In the genomic region with DNA sequence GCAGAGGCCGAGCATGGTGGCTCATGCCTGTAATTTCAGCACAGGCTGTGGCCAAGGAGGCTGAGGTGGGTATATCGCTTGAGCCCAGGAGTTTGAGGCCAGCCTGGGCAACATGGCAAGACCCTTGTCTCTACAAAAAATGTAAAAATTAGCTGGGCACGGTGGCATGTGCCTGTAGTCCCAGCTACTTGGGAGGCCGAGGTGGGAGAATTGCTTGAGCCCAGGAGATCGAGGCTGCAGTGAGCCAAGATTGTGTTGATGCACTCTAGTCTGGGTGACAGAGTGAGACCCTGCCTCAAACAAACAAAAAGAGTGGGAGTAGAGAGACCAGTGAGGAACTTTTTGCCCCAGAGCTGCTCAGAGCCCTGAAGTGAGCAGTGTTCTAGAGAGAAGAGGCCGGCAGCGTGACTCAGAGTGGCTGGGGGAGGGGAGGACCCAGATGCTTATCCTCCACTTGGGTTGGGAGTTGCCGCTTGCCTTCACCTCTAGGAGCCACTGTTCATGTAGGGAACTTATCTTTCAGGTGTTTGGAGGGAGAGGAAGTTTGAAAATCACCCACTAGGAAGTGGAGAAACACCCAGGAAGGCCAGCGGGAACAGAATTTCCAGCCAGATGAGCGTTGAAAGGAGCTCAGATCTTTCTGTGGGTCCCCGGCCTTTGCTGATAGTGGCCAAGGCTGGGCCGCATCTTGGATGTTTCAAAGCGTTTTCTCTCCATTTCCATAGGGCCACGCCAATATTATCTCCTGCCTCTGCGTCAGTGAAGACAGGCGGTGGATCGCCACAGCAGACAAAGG, we compare ENCODE assay signal across 14 cellular contexts. TPM values are rescaled to one million over a fixed set of nuclear protein-coding genes. Genes with fewer than 3 reads are reported as not detected.
DNase-seq lines count a peak whose midpoint lies in the region; ATAC-seq and TF ChIP-seq lines count a peak whose summit lies in the region.
"Had no signal": no experiment of that assay in that cellular context is flagged by ENCODE, and none has a peak within 500 bp of the region (broad histone marks: within the 10 kb centered on the region; RNA-seq: fewer than 3 reads in every experiment).

No MANE protein-coding gene starts in this region.

- H3K27ac ChIP-seq in HCT116 (ENCODE audit: low read depth, low read length) (no peak overlapping the region), PC-3 (ENCODE audit: low read length) (no peak overlapping the region), endodermal cell (ENCODE audit: low read depth, low read length) (no peak overlapping the region)
- H3K27ac ChIP-seq: heart right ventricle, HL-60 had no signal

- no peak for TF ChIP-seq POLR2A in HCT116 (IDR thresholded peaks at IDR 0.05; ENCODE audit: borderline replicate concordance, extremely low read depth, insufficient read depth, insufficient read length)

- no peaks in the 10 kb centered on the region for H3K27me3 ChIP-seq in HCT116 (ENCODE audit: insufficient read depth, low read length)
- H3K27me3 ChIP-seq in PC-3 (ENCODE audit: low read length): no peaks in the 10 kb centered on the region
- no peaks in the 10 kb centered on the region for H3K27me3 ChIP-seq in endodermal cell (ENCODE audit: control insufficient read depth, insufficient read depth, low read length, poor library complexity, severe bottlenecking)
- H3K27me3 ChIP-seq: heart right ventricle had no signal

- RAD21 ChIA-PET in HCT116 (lab: Charles Lee; ENCODE audit: low non-redundant PET in 1 of 2, low total read pairs in 2 of 2, uncharacterized antibody in 2 of 2, unreplicated experiment in 2 of 2): interaction anchor here in 1 of 2 experiments (0.5 kb wide), 1 partner anchor 43 kb away, joined by 3 read pairs; no protein-coding TSS in a partner anchor

- peaks cover 23% of the 10 kb centered on the region for H3K4me1 Mint-ChIP-seq in endodermal cell
- H3K4me1 Mint-ChIP-seq in nephron progenitor cell: peaks cover 45% of the 10 kb centered on the region
- H3K4me1 Mint-ChIP-seq in activated CD4-positive, alpha-beta memory T cell treated with anti-CD3 and anti-CD28 coated beads, Interleukin-2, amount 10 ng/mL, durations not matched to agents 7 days and 5 days: peaks cover 3% of the 10 kb centered on the region

- H3K4me3 Mint-ChIP-seq in endodermal cell (peak overlapping the region; percentile 0), nephron progenitor cell (no peak overlapping the region)
- no peak overlapping the region for H3K4me3 Mint-ChIP-seq in activated CD4-positive, alpha-beta memory T cell treated with anti-CD3 and anti-CD28 coated beads, Interleukin-2, amount 10 ng/mL, durations not matched to agents 7 days and 5 days
- H3K4me3 Mint-ChIP-seq: activated naive CD8-positive, alpha-beta T cell treated with anti-CD3 and anti-CD28 coated beads, Interleukin-2, amount 10 ng/mL, durations not matched to agents 7 days and 5 days had no signal

- H3K4me2 ChIP-seq in HCT116 (ENCODE audit: low read length): no peak overlapping the region
- no peak overlapping the region for H3K4me2 ChIP-seq in PC-3 (ENCODE audit: low read length)

- H3K27ac Mint-ChIP-seq in endodermal cell (peak overlapping the region; percentile 89), nephron progenitor cell (peak overlapping the region; percentile 90)
- H3K27ac Mint-ChIP-seq in activated CD4-positive, alpha-beta memory T cell treated with anti-CD3 and anti-CD28 coated beads, Interleukin-2, amount 10 ng/mL, durations not matched to agents 7 days and 5 days: no peak overlapping the region
- H3K27ac Mint-ChIP-seq: activated naive CD8-positive, alpha-beta T cell treated with anti-CD3 and anti-CD28 coated beads, Interleukin-2, amount 10 ng/mL, durations not matched to agents 7 days and 5 days had no signal

- H3F3A ChIP-seq in PC-3 (ENCODE audit: low read length, unreplicated experiment): no peaks in the 10 kb centered on the region

- WGBS in endodermal cell (ENCODE audit: insufficient coverage in 1 of 2, insufficient read length in 1 of 2), 2 experiments: 80 to 89% methylated on average over 14 to 17 of the region's 17 CpGs

- H3K4me1 ChIP-seq in HCT116 (ENCODE audit: control insufficient read depth in 1 of 2, insufficient read depth in 2 of 2, low read length in 2 of 2) (peaks cover 0 to 9% of the 10 kb centered on the region in 2 experiments; a peak in 2 of 4 replicates), PC-3 (ENCODE audit: insufficient read depth, low read length) (no peaks in the 10 kb centered on the region), endodermal cell (ENCODE audit: control insufficient read depth, insufficient read depth, low read length) (no peaks in the 10 kb centered on the region)
- H3K4me1 ChIP-seq: heart right ventricle had no signal

- H2AFZ ChIP-seq in HCT116 (ENCODE audit: low read depth, low read length, poor library complexity, severe bottlenecking): no peak overlapping the region
- H2AFZ ChIP-seq in PC-3 (ENCODE audit: low read length): no peak overlapping the region

- no peaks in the 10 kb centered on the region for H3K36me3 ChIP-seq in HCT116 (ENCODE audit: control insufficient read depth in 1 of 2, insufficient read depth in 2 of 2, low read length in 2 of 2)
- 0 out of 2 replicates have a peak, but pooled peaks cover 3% of the 10 kb centered on the region for H3K36me3 ChIP-seq in PC-3 (ENCODE audit: low read depth, low read length)
- peaks cover 9% of the 10 kb centered on the region for H3K36me3 ChIP-seq in endodermal cell (ENCODE audit: control insufficient read depth, insufficient read depth, low read length)

- TF ChIP-seq RAD21 in HCT116 (IDR thresholded peaks at IDR 0.05; ENCODE audit: low read depth): no peak

- H3K9me2 ChIP-seq in HCT116 (ENCODE audit: insufficient read depth) (no peaks in the 10 kb centered on the region), PC-3 (replicated peaks; ENCODE audit: low read length) (no peaks in the 10 kb centered on the region)

- TF ChIP-seq CTCF in HCT116 (IDR thresholded peaks at IDR 0.05 in 2 of 3, conservative IDR thresholded peaks at IDR 0.05 in 1 of 3; ENCODE audit: borderline replicate concordance in 1 of 3, insufficient read depth in 1 of 3, low read depth in 2 of 3, low read length in 2 of 3) (0 out of 6 replicates have a peak, but pooled peaks of 1 of the 3 experiments have one; percentile 14), PC-3 (conservative IDR thresholded peaks at IDR 0.05; ENCODE audit: low read depth, low read length) (0 out of 2 replicates have a peak, but pooled peaks have one; percentile 10), endodermal cell (conservative IDR thresholded peaks at IDR 0.05) (peak; percentile 61), nephron progenitor cell (IDR thresholded peaks at IDR 0.05) (no peak)

- BruUV-seq in HCT116 (replicated peaks; lab: Mats Ljungman, UMichigan) (no TSS peak), PC-3 (replicated peaks; lab: Mats Ljungman, UMichigan) (no TSS peak)

- H3K36me3 Mint-ChIP-seq in endodermal cell (ENCODE audit: low read depth) (peaks cover 19% of the 10 kb centered on the region), nephron progenitor cell (ENCODE audit: low read depth) (peaks cover 41% of the 10 kb centered on the region)
- no peaks in the 10 kb centered on the region for H3K36me3 Mint-ChIP-seq in activated CD4-positive, alpha-beta memory T cell treated with anti-CD3 and anti-CD28 coated beads, Interleukin-2, amount 10 ng/mL, durations not matched to agents 7 days and 5 days (ENCODE audit: low read depth)
- H3K36me3 Mint-ChIP-seq: activated naive CD8-positive, alpha-beta T cell treated with anti-CD3 and anti-CD28 coated beads, Interleukin-2, amount 10 ng/mL, durations not matched to agents 7 days and 5 days had no signal

- POLR2A ChIA-PET in HCT116 (lab: Charles Lee) (no interaction called here), PC-3 (lab: Charles Lee; ENCODE audit: unreplicated experiment) (no interaction called here)
- POLR2A ChIA-PET in activated CD4-positive, alpha-beta memory T cell treated with anti-CD3 and anti-CD28 coated beads, Interleukin-2, amount 10 ng/mL, durations not matched to agents 7 days and 5 days (lab: Charles Lee): no interaction called here

- H3K4me3 ChIP-seq in HCT116 (replicated peaks in 1 of 2; ENCODE audit: low read depth in 1 of 2, low read length in 2 of 2): no peak overlapping the region
- H3K4me3 ChIP-seq in PC-3 (ENCODE audit: low read length): no peak overlapping the region
- H3K4me3 ChIP-seq in endodermal cell (ENCODE audit: low read length): no peak overlapping the region
- H3K4me3 ChIP-seq: heart right ventricle had no signal

- ATAC-seq in HCT116: peak; percentile 73
- peak; percentile 59 for ATAC-seq in PC-3
- no peak for ATAC-seq in GM21576 (IDR thresholded peaks at IDR 0.05; ENCODE audit: unreplicated experiment)
- ATAC-seq in GM19455 (IDR thresholded peaks at IDR 0.05; ENCODE audit: unreplicated experiment): no peak
- ATAC-seq: heart right ventricle had no signal

- intact Hi-C loops in HCT116 (cut with micrococcal nuclease) (no loop called here), PC-3 (cut with micrococcal nuclease) (no loop called here)

- H4K20me1 ChIP-seq in HCT116 (ENCODE audit: insufficient read depth) (no peaks in the 10 kb centered on the region), PC-3 (ENCODE audit: low read length) (no peaks in the 10 kb centered on the region)

- H3K9me3 Mint-ChIP-seq in endodermal cell (peaks cover 4% of the 10 kb centered on the region), nephron progenitor cell (peaks cover 17% of the 10 kb centered on the region)
- H3K9me3 Mint-ChIP-seq in activated CD4-positive, alpha-beta memory T cell treated with anti-CD3 and anti-CD28 coated beads, Interleukin-2, amount 10 ng/mL, durations not matched to agents 7 days and 5 days: no peaks in the 10 kb centered on the region
- H3K9me3 Mint-ChIP-seq: activated naive CD8-positive, alpha-beta T cell treated with anti-CD3 and anti-CD28 coated beads, Interleukin-2, amount 10 ng/mL, durations not matched to agents 7 days and 5 days had no signal

- H3K9ac ChIP-seq in HCT116 (ENCODE audit: low read length) (no peak overlapping the region), PC-3 (ENCODE audit: low read length) (no peak overlapping the region), endodermal cell (ENCODE audit: extremely low read depth, low read length, poor library complexity, severe bottlenecking) (peak overlapping the region; percentile 47)

- H3K27me3 Mint-ChIP-seq in endodermal cell (ENCODE audit: insufficient read depth) (no peaks in the 10 kb centered on the region), nephron progenitor cell (ENCODE audit: low read depth, poor library complexity) (peaks cover 3% of the 10 kb centered on the region)
- H3K27me3 Mint-ChIP-seq in activated CD4-positive, alpha-beta memory T cell treated with anti-CD3 and anti-CD28 coated beads, Interleukin-2, amount 10 ng/mL, durations not matched to agents 7 days and 5 days: no peaks in the 10 kb centered on the region
- H3K27me3 Mint-ChIP-seq: activated naive CD8-positive, alpha-beta T cell treated with anti-CD3 and anti-CD28 coated beads, Interleukin-2, amount 10 ng/mL, durations not matched to agents 7 days and 5 days had no signal

- CTCF ChIA-PET in HCT116 (lab: Charles Lee) (no interaction called here), PC-3 (lab: Charles Lee) (no interaction called here)
- CTCF ChIA-PET in activated CD4-positive, alpha-beta memory T cell treated with anti-CD3 and anti-CD28 coated beads, Interleukin-2, amount 10 ng/mL, durations not matched to agents 7 days and 5 days (lab: Charles Lee): interaction anchor here (0.5 to 1.5 kb wide), 3 partner anchors 15 to 243 kb away, joined by 3 to 4 read pairs (median 3); a partner anchor contains a TSS

- DNase-seq in HCT116 (ENCODE audit: low read depth, low spot score) (no peak), PC-3 (no peak), endodermal cell (peak; percentile 94), nephron progenitor cell (no peak), Ammon's horn (ENCODE audit: low spot score) (no peak)
- no peak for DNase-seq in activated CD4-positive, alpha-beta memory T cell treated with anti-CD3 and anti-CD28 coated beads, Interleukin-2, amount 10 ng/mL, durations not matched to agents 7 days and 5 days
- DNase-seq: activated naive CD8-positive, alpha-beta T cell treated with anti-CD3 and anti-CD28 coated beads, Interleukin-2, amount 10 ng/mL, durations not matched to agents 7 days and 5 days; COR-L47; heart right ventricle; NCI-H1436; NCI-H748 treated with DMSO at 0.1 percent for 48 hours had no signal

- H3K79me2 ChIP-seq in HCT116 (ENCODE audit: insufficient read depth, low read length) (no peaks in the 10 kb centered on the region), PC-3 (ENCODE audit: low read length) (no peaks in the 10 kb centered on the region)

- H3K9me3 ChIP-seq in HCT116 (ENCODE audit: control insufficient read depth in 1 of 2, insufficient read depth in 1 of 2, low read depth in 1 of 2, low read length in 2 of 2) (no peaks in the 10 kb centered on the region), PC-3 (ENCODE audit: low read length) (no peaks in the 10 kb centered on the region), endodermal cell (ENCODE audit: control insufficient read depth, low read length) (peaks cover 8% of the 10 kb centered on the region)

RNA-seq across cellular contexts. Expression of a gene that starts 15.3 kb away (rescaled TPM):
- 2.6 TPM for total RNA-seq in HCT116 (2021; ENCODE audit: unreplicated experiment)
- 1.8 and 2.5 TPM in 2 replicates for polyA plus RNA-seq in HCT116 (2012)
- total RNA-seq in PC-3 (2014; rRNA removed): 3.2 and 11.5 TPM in 2 replicates
- 10 to 100 TPM in 1 of 2 donors, 1 to 10 TPM in 1; 3.4 to 11.2 TPM for total RNA-seq in endodermal cell
- 2.8 TPM for polyA plus RNA-seq in endodermal cell (2013, experiment 1 of 2)
- 2.8 TPM for polyA plus RNA-seq in endodermal cell (2013, experiment 2 of 2)
- 1 to 10 TPM; 1.9 to 2.2 TPM for total RNA-seq in activated CD4-positive, alpha-beta memory T cell treated with anti-CD3 and anti-CD28 coated beads, Interleukin-2, amount 10 ng/mL, durations not matched to agents 7 days and 5 days

RNA-seq across cellular contexts. Expression of a gene that starts 45.1 kb away (rescaled TPM):
- 55.5 TPM for total RNA-seq in HCT116 (2021; ENCODE audit: unreplicated experiment)
- 82.5 and 103 TPM in 2 replicates for polyA plus RNA-seq in HCT116 (2012)
- total RNA-seq in PC-3 (2014; rRNA removed): 241 and 258 TPM in 2 replicates
- 10 to 100 TPM; 41.4 to 50.9 TPM for total RNA-seq in endodermal cell
- 52.0 TPM for polyA plus RNA-seq in endodermal cell (2013, experiment 1 of 2)
- polyA plus RNA-seq in endodermal cell (2013, experiment 2 of 2): 53.1 TPM
- total RNA-seq in activated CD4-positive, alpha-beta memory T cell treated with anti-CD3 and anti-CD28 coated beads, Interleukin-2, amount 10 ng/mL, durations not matched to agents 7 days and 5 days: 10 to 100 TPM; 56.3 to 59.7 TPM

Comparison
In these comparisons a context has a peak if more than half of its experiments do, and no peak if none do; other contexts are left out.
1. ATAC-seq: peak in HCT116 (single experiment) and PC-3 (single experiment); none in GM21576 (single experiment) and GM19455 (single experiment).